Comparison of ENCODE assay signal across 36 cellular contexts in the genomic region with DNA sequence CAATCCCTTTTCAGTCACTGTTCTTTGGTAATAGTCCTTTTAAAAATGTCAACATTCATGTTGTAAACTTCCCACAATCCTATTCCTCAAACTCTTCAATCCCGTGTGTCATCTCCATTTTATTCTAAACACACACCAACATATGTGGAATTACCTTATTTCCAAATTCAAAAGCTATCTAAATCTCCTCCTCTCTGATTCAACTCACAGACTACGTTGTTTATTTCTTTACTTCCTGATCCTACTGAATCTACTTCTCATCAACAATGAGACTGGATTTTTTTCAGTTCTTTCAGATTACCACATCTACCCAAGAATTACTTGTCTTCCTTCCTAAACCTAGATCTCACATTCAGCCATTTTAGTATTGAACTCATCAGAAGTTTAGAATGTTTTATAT.
"Had no signal": no experiment of that assay in that cellular context is flagged by ENCODE, and none has a peak within 500 bp of the region (broad histone marks: within the 10 kb centered on the region; RNA-seq: fewer than 3 reads in every experiment).

No MANE protein-coding gene starts in this region.

- H3K4me3 ChIP-seq: ascending aorta, cardiac muscle cell, MG63, Peyer's patch had no signal

- H3K4me1 ChIP-seq: ascending aorta, Peyer's patch had no signal

- H3K27ac ChIP-seq: ascending aorta, cardiac muscle cell, Peyer's patch, VCaP had no signal

- DNase-seq: activated B cell treated with CpG ODN at 0.5 μM for 24 hours; activated CD4-positive, alpha-beta memory T cell treated with anti-CD3 and anti-CD28 coated beads for 36 hours; activated CD4-positive, alpha-beta T cell treated with anti-CD3 and anti-CD28 coated beads for 4 hours; activated CD4-positive, alpha-beta T cell treated with anti-CD3 and anti-CD28 coated beads, Interleukin-2, amount 50 U/mL, for 1 hour; activated CD4-positive, CD25-positive, alpha-beta regulatory T cell treated with anti-CD3 and anti-CD28 coated beads, Interleukin-2, amount 50 U/mL, for 72 hours; activated CD8-positive, alpha-beta memory T cell treated with anti-CD3 and anti-CD28 coated beads, Interleukin-2, amount 50 U/mL, for 4 hours; activated effector memory CD4-positive, alpha-beta T cell treated with Interleukin-2 at 50 U/mL for 16 hours; activated naive CD4-positive, alpha-beta T cell treated with anti-CD3 and anti-CD28 coated beads, Interleukin-2, amount 10 ng/mL, durations not matched to agents 7 days and 5 days; activated naive CD8-positive, alpha-beta T cell treated with anti-CD3 and anti-CD28 coated beads, Interleukin-2, amount 50 U/mL, for 24 hours; activated T-cell treated with anti-CD3 and anti-CD28 coated beads for 4 hours; activated T-cell treated with anti-CD3 and anti-CD28 coated beads, Interleukin-2, amount 50 U/mL, for 4 hours; amniotic stem cell; Kasumi-1; KG1; MG63; NCI-H1105 treated with DMSO at 0.1 percent for 48 hours; NCI-H1436; NCI-H1694; NCI-H1930; NCI-H2081 treated with DMSO at 0.1 percent for 48 hours; NCI-H226; NCI-H446 treated with DMSO at 0.1 percent for 48 hours; NCI-H524; NCI-H69; NCI-H82; PC-3; Peyer's patch; RPMI8226; SIG-M5; T-helper 1 cell; T-helper 2 cell; T-helper 9 cell had no signal

- H3K9me3 ChIP-seq: ascending aorta, MG63, Peyer's patch had no signal

- H3K27me3 ChIP-seq: ascending aorta, cardiac muscle cell, MG63, Peyer's patch had no signal

- ATAC-seq: activated naive CD8-positive, alpha-beta T cell treated with anti-CD3 and anti-CD28 coated beads, Interleukin-2, amount 50 U/mL, for 24 hours; activated T-cell treated with anti-CD3 and anti-CD28 coated beads, Interleukin-2, amount 50 U/mL, for 4 hours; PC-3; SK-N-SH treated with all-trans-retinoic acid at 6 μM for 48 hours had no signal

- H3K36me3 ChIP-seq: ascending aorta, cardiac muscle cell, MG63, Peyer's patch had no signal
